8 cellular contexts compared by ENCODE assay signal in the genomic region with DNA sequence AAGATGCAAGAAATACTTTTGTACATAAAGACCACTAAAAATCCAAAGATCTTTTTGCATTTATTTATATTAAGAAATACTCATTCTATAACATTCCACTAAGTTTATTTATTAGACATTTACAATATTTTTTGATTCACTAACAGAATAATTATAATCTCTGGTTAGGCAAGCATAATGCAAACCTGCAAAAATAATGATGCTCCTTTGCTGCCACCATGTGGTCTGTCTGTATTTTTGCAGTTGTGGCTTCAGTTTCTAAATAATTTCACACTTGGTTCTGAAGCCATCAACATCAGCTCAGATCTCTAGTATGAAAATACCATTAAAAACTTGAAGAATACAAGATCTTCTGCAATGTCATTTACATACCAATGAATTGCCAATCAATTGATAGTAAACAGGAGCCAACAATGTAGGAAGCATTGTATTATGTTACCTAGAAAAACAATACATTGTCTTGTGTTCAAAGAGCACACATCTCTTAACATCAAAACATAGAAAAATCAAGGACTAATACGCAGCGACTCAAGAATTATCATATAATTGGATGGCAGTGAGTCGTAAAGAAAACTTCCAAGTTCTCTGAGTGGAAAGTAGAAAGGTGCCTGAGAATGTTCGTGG. TPM values are rescaled to one million over a fixed set of nuclear protein-coding genes. Genes with fewer than 3 reads are reported as not detected.
DNase-seq lines count a peak whose midpoint lies in the region; ATAC-seq, FAIRE-seq and TF ChIP-seq lines count a peak whose summit lies in the region.

No MANE protein-coding gene starts in this region.

- POLR2A ChIA-PET in activated CD4-positive, alpha-beta T cell treated with anti-CD3 and anti-CD28 coated beads, Interleukin-2, amount 10 ng/mL, durations not matched to agents 7 days and 5 days (lab: Charles Lee) = no interaction called here

- no peaks in the 10 kb centered on the region for H3K27me3 ChIP-seq in osteoblast (ENCODE audit: insufficient read depth, low read length)

- peak overlapping the region; percentile 71 for H2AFZ ChIP-seq in osteoblast (ENCODE audit: low read length)

- peak; percentile 69 for ATAC-seq in HG02870 (IDR thresholded peaks at IDR 0.05; ENCODE audit: unreplicated experiment)

- no peak for TF ChIP-seq POLR2A in GM12891 (IDR thresholded peaks at IDR 0.05; ENCODE audit: low read depth, low read length)

- H3K4me2 ChIP-seq in osteoblast (ENCODE audit: insufficient read depth, low read length) = peak overlapping the region; percentile 59

- no peaks in the 10 kb centered on the region for H3K27me3 Mint-ChIP-seq in activated CD4-positive, alpha-beta T cell treated with anti-CD3 and anti-CD28 coated beads, Interleukin-2, amount 10 ng/mL, durations not matched to agents 7 days and 5 days

- peaks cover 39% of the 10 kb centered on the region for H3K4me1 ChIP-seq in osteoblast (ENCODE audit: insufficient read depth, low read length)

- no peak overlapping the region for H3K27ac Mint-ChIP-seq in activated CD4-positive, alpha-beta T cell treated with anti-CD3 and anti-CD28 coated beads, Interleukin-2, amount 10 ng/mL, durations not matched to agents 7 days and 5 days

- CTCF ChIA-PET in activated CD4-positive, alpha-beta T cell treated with anti-CD3 and anti-CD28 coated beads, Interleukin-2, amount 10 ng/mL, durations not matched to agents 7 days and 5 days (lab: Charles Lee) = interaction anchor here (0.5 to 2.2 kb wide), 4 partner anchors 8 to 269 kb away, joined by 3 to 5 read pairs (median 3); no protein-coding TSS in a partner anchor

- H4K20me1 ChIP-seq in osteoblast (ENCODE audit: insufficient read depth, low read length) = no peaks in the 10 kb centered on the region

- H3K4me1 Mint-ChIP-seq in activated CD4-positive, alpha-beta T cell treated with anti-CD3 and anti-CD28 coated beads, Interleukin-2, amount 10 ng/mL, durations not matched to agents 7 days and 5 days = peaks cover 8% of the 10 kb centered on the region

- H3K36me3 ChIP-seq in osteoblast (ENCODE audit: insufficient read depth, low read length) = no peaks in the 10 kb centered on the region

- DNase-seq in AG09309 (ENCODE audit: low read depth) (no peak), GM12891 (ENCODE audit: insufficient read length, low spot score) (no peak), NCI-H2196 (lab: John Stamatoyannopoulos, UW; ENCODE audit: unreplicated experiment) (peak; percentile 34), fibroblast of peridontal ligament (ENCODE audit: extremely low read depth) (peak; percentile 88), osteoblast (ENCODE audit: insufficient read length, low spot score, missing footprints) (peak; percentile 39), mesenteric fat pad (ENCODE audit: low spot score) (no peak)
- peak; percentile 62 for DNase-seq in activated CD4-positive, alpha-beta T cell treated with anti-CD3 and anti-CD28 coated beads, Interleukin-2, amount 10 ng/mL, durations not matched to agents 7 days and 5 days

- FAIRE-seq in GM12891 (lab: Jason Lieb, UNC) = peak; percentile 73

- H3K4me3 Mint-ChIP-seq in activated CD4-positive, alpha-beta T cell treated with anti-CD3 and anti-CD28 coated beads, Interleukin-2, amount 10 ng/mL, durations not matched to agents 7 days and 5 days = no peak overlapping the region

- H3K9me3 Mint-ChIP-seq in activated CD4-positive, alpha-beta T cell treated with anti-CD3 and anti-CD28 coated beads, Interleukin-2, amount 10 ng/mL, durations not matched to agents 7 days and 5 days = no peaks in the 10 kb centered on the region

- no peaks in the 10 kb centered on the region for H3K36me3 Mint-ChIP-seq in activated CD4-positive, alpha-beta T cell treated with anti-CD3 and anti-CD28 coated beads, Interleukin-2, amount 10 ng/mL, durations not matched to agents 7 days and 5 days (ENCODE audit: low read depth)

- H3K27ac ChIP-seq in osteoblast (ENCODE audit: low read depth, low read length) = peak overlapping the region; percentile 85

- TF ChIP-seq CTCF in AG09309 (IDR thresholded peaks at IDR 0.05; ENCODE audit: control insufficient read depth, insufficient read depth, low read depth, low read length, missing control alignments) (peak; percentile 60), osteoblast (IDR thresholded peaks at IDR 0.05; ENCODE audit: extremely low read depth, low read depth, low read length) (peak; percentile 68)

- H3K79me2 ChIP-seq in osteoblast (ENCODE audit: insufficient read depth, low read length) = no peaks in the 10 kb centered on the region

- H3K9me3 ChIP-seq in osteoblast (ENCODE audit: low read depth, low read length) = no peaks in the 10 kb centered on the region

- no peak overlapping the region for H3K4me3 ChIP-seq in AG09309 (ENCODE audit: control insufficient read depth, low read depth, low read length)
- H3K4me3 ChIP-seq in osteoblast (ENCODE audit: insufficient read depth, low read length) = no peak overlapping the region

TF ChIP-seq in GM12891, 5 proteins besides CTCF, POLR2A, EP300 and RAD21:
- no peak for TF ChIP-seq POU2F2 (IDR thresholded peaks at IDR 0.05; ENCODE audit: low read depth, low read length)
- TF ChIP-seq POLR2AphosphoS5 (IDR thresholded peaks at IDR 0.05; ENCODE audit: low read depth, low read length) = no peak
TF ChIP-seq in GM12891: peak in this region for 0.

RNA-seq across cellular contexts. Expression of a gene that starts 28.8 kb away (rescaled TPM):
- polyA plus RNA-seq in GM12891 (2012; ENCODE audit: low read depth, missing spikeins) = 27.3 TPM
- total RNA-seq in activated CD4-positive, alpha-beta T cell treated with anti-CD3 and anti-CD28 coated beads, Interleukin-2, amount 10 ng/mL, durations not matched to agents 7 days and 5 days = 10 to 100 TPM; 47.8 to 49.7 TPM
- 36.2 and 37.7 TPM in 2 replicates for total RNA-seq in osteoblast
- total RNA-seq in mesenteric fat pad = 34.0 TPM

Comparison
In these comparisons a context has a peak if more than half of its experiments do, and no peak if none do; other contexts are left out.
1. DNase-seq: peak in NCI-H2196 (single experiment), activated CD4-positive, alpha-beta T cell treated with anti-CD3 and anti-CD28 coated beads, Interleukin-2, amount 10 ng/mL, durations not matched to agents 7 days and 5 days (single experiment), fibroblast of peridontal ligament (single experiment) and osteoblast (single experiment); none in AG09309 (single experiment), GM12891 (single experiment) and mesenteric fat pad (single experiment).